Comparison of ENCODE assay signal across 10 cellular contexts in the genomic region with DNA sequence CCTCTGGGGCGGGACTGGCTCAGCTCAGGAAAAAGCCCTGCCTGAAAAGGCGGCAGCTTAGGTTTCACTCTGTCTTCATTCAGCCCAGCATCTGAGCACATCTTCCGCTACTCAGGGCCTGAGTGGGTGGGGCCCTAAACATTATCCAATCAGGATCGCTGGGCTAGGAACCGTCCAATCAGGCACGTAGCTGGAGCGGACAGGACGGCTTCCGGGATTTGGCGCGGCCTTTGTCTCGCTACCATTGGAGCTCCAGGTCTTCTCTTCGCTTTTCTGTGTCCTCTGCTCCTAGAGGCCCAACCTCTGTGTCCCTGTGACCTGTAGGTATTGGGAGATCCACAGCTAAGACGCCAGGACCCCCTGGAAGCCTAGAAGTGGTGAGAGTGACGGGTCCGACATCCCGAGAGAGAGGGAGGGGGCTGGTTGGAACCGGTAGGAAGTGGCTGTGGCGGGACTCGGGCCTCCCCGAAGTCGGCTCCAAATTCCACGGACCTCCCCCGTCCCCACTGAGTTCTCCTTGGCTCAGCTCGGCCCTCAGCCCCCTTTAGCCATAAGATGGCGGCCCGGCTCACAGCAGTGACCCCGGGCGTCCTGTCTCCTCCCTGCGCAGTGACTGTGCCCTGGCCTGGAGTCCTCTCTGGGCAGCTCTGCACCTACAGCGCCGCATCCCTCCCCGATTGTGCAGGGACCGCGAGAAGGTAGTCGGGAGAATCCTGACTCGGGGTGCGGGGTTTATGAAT.
A peak's percentile ranks its signal among the peaks of the same experiment; 100 is the strongest.
DNase-seq lines count a peak whose midpoint lies in the region; FAIRE-seq and TF ChIP-seq lines count a peak whose summit lies in the region.
"Had no signal": no experiment of that assay in that cellular context is flagged by ENCODE, and none has a peak within 500 bp of the region (broad histone marks: within the 10 kb centered on the region; RNA-seq: fewer than 3 reads in every experiment).

No MANE protein-coding gene starts in this region.

- no peak overlapping the region for H2BK120ac ChIP-seq in mesendoderm (ENCODE audit: low read depth, low read length)

- H3K56ac ChIP-seq in mesendoderm (ENCODE audit: low read length) = no peak overlapping the region

- H3K4ac ChIP-seq in mesendoderm (ENCODE audit: low read depth, low read length) = no peak overlapping the region

- H4K5ac ChIP-seq in mesendoderm (ENCODE audit: low read length) = no peak overlapping the region

- peak; percentile 55 for DNase-seq in NCI-H345 (lab: John Stamatoyannopoulos, UW)
- no peak for DNase-seq in NCI-H345 treated with DMSO at 0.1 percent for 48 hours (lab: John Stamatoyannopoulos, UW; ENCODE audit: unreplicated experiment)
- peak; percentile 27 for DNase-seq in activated T-cell treated with anti-CD3 and anti-CD28 coated beads, Interleukin-2, amount 50 U/mL, for 24 hours
- peak; percentile 80 for DNase-seq in globus pallidus (ENCODE audit: low spot score)
- peak; percentile 50 for DNase-seq in renal cortical epithelial cell (ENCODE audit: low read depth)
- no peak for DNase-seq in mesendoderm
- DNase-seq in NCI-H2081 (lab: John Stamatoyannopoulos, UW) = no peak
- DNase-seq in GM12891 (ENCODE audit: insufficient read length, low spot score) = no peak

- H3K36me3 ChIP-seq in mesendoderm (ENCODE audit: control insufficient read depth, insufficient read depth, low read length) = no peaks in the 10 kb centered on the region

- H3K4me2 ChIP-seq in mesendoderm (ENCODE audit: low read length) = no peak overlapping the region

- H3K4me3 ChIP-seq in mesendoderm (ENCODE audit: low read length) = no peak overlapping the region

- no peak overlapping the region for H3K27ac Mint-ChIP-seq in activated T-cell treated with anti-CD3 and anti-CD28 coated beads, Interleukin-2, amount 50 U/mL, for 24 hours
- H3K27ac Mint-ChIP-seq: nephron had no signal

- H3K27me3 Mint-ChIP-seq in activated T-cell treated with anti-CD3 and anti-CD28 coated beads, Interleukin-2, amount 50 U/mL, for 24 hours = peaks cover 3% of the 10 kb centered on the region

- H4K8ac ChIP-seq in mesendoderm (ENCODE audit: low read depth, low read length) = no peak overlapping the region

- peaks cover 21% of the 10 kb centered on the region for H3K9me3 Mint-ChIP-seq in activated T-cell treated with anti-CD3 and anti-CD28 coated beads, Interleukin-2, amount 50 U/mL, for 24 hours

- H2BK15ac ChIP-seq in mesendoderm (replicated peaks; ENCODE audit: low read depth) = no peak overlapping the region

- no peak for TF ChIP-seq POLR2A in GM12891 (IDR thresholded peaks at IDR 0.05; ENCODE audit: low read depth, low read length)

- no peak overlapping the region for H3K18ac ChIP-seq in mesendoderm (ENCODE audit: low read length)

- no peaks in the 10 kb centered on the region for H3K27me3 ChIP-seq in mesendoderm (ENCODE audit: insufficient read depth, low read length, poor library complexity)

- peaks cover 3% of the 10 kb centered on the region for H3K36me3 Mint-ChIP-seq in activated T-cell treated with anti-CD3 and anti-CD28 coated beads, Interleukin-2, amount 50 U/mL, for 24 hours (ENCODE audit: low read depth)

- H3K23ac ChIP-seq in mesendoderm (ENCODE audit: low read length) = no peak overlapping the region

- H3K4me1 ChIP-seq in mesendoderm (ENCODE audit: control insufficient read depth, low read depth, low read length) = no peaks in the 10 kb centered on the region

- H2AK5ac ChIP-seq in mesendoderm (ENCODE audit: low read length) = no peak overlapping the region

- no peak for FAIRE-seq in GM12891 (lab: Jason Lieb, UNC)

- no peak overlapping the region for H3K27ac ChIP-seq in mesendoderm (ENCODE audit: low read depth, low read length)
- H3K27ac ChIP-seq: 22Rv1 had no signal

- H3K79me1 ChIP-seq in mesendoderm (ENCODE audit: low read length) = no peaks in the 10 kb centered on the region

- no CpG with 5 or more reads among the region's 38 CpGs for WGBS in mesendoderm (ENCODE audit: extremely low coverage, insufficient coverage, low lambda C conversion rate)

- H3K79me2 ChIP-seq in mesendoderm (ENCODE audit: control insufficient read depth, insufficient read depth, low read length) = no peaks in the 10 kb centered on the region

- no peaks in the 10 kb centered on the region for H3K4me1 Mint-ChIP-seq in activated T-cell treated with anti-CD3 and anti-CD28 coated beads, Interleukin-2, amount 50 U/mL, for 24 hours (ENCODE audit: low read depth)
- H3K4me1 Mint-ChIP-seq: nephron had no signal

- H3K4me3 Mint-ChIP-seq in activated T-cell treated with anti-CD3 and anti-CD28 coated beads, Interleukin-2, amount 50 U/mL, for 24 hours = peak overlapping the region; percentile 38
- H3K4me3 Mint-ChIP-seq: nephron had no signal

- no peak overlapping the region for H3K9ac ChIP-seq in mesendoderm (ENCODE audit: low read length)

- H2BK5ac ChIP-seq in mesendoderm (ENCODE audit: low read length) = no peak overlapping the region

TF ChIP-seq in GM12891, 5 proteins besides CTCF, POLR2A, EP300 and RAD21:
- TF ChIP-seq POU2F2 (IDR thresholded peaks at IDR 0.05; ENCODE audit: low read depth, low read length) (no peak), SPI1 (IDR thresholded peaks at IDR 0.05; ENCODE audit: low read depth, low read length) (no peak), POLR2AphosphoS5 (IDR thresholded peaks at IDR 0.05; ENCODE audit: low read depth, low read length) (no peak), PAX5 (IDR thresholded peaks at IDR 0.05; ENCODE audit: insufficient read depth, low read length, severe bottlenecking) (no peak), TAF1 (IDR thresholded peaks at IDR 0.05; ENCODE audit: low read depth, low read length) (no peak)

Comparison
In these comparisons a context has a peak if more than half of its experiments do, and no peak if none do; other contexts are left out.
1. DNase-seq: peak in NCI-H345 (single experiment), activated T-cell treated with anti-CD3 and anti-CD28 coated beads, Interleukin-2, amount 50 U/mL, for 24 hours (single experiment), globus pallidus (single experiment) and renal cortical epithelial cell (single experiment); none in NCI-H345 treated with DMSO at 0.1 percent for 48 hours (single experiment), mesendoderm (single experiment), NCI-H2081 (0 of 2) and GM12891 (single experiment).